In genomic region chr15:28015855-28016254, GRCh38 we compare ENCODE assay signal across 32 cellular contexts.
"Had no signal": no experiment of that assay in that cellular context is flagged by ENCODE, and none has a peak within 500 bp of the region (broad histone marks: within the 10 kb centered on the region; RNA-seq: fewer than 3 reads in every experiment).

No MANE protein-coding gene starts in this region.

- H3K36me3 Mint-ChIP-seq: activated CD4-positive, alpha-beta memory T cell treated with anti-CD3 and anti-CD28 coated beads for 36 hours; activated naive CD4-positive, alpha-beta T cell treated with anti-CD3 and anti-CD28 coated beads, Interleukin-2, amount 10 ng/mL, durations not matched to agents 7 days and 5 days; activated naive CD4-positive, alpha-beta T cell treated with anti-CD3 and anti-CD28 coated beads, Interleukin-2, amount 50 U/mL, for 24 hours; activated naive CD8-positive, alpha-beta T cell; activated naive CD8-positive, alpha-beta T cell treated with anti-CD3 and anti-CD28 coated beads, Interleukin-2, amount 10 ng/mL, durations not matched to agents 7 days and 5 days had no signal

- ATAC-seq: activated CD8-positive, alpha-beta T cell treated with anti-CD3 and anti-CD28 coated beads for 36 hours; activated naive CD8-positive, alpha-beta T cell treated with anti-CD3 and anti-CD28 coated beads, Interleukin-2, amount 50 U/mL, for 24 hours; activated T-cell treated with anti-CD3 and anti-CD28 coated beads, Interleukin-2, amount 50 U/mL, for 4 hours; activated T-cell treated with anti-CD3 and anti-CD28 coated beads, Interleukin-2, amount 50 U/mL, for 72 hours; activated T-helper 17 cell treated with anti-CD3 and anti-CD28 coated beads, Interleukin-2, amount 50 U/mL, for 72 hours; body of pancreas had no signal

- DNase-seq: activated B cell treated with CpG ODN at 0.5 μM for 24 hours; activated CD4-positive, alpha-beta memory T cell treated with anti-CD3 and anti-CD28 coated beads for 36 hours; activated CD4-positive, alpha-beta T cell treated with anti-CD3 and anti-CD28 coated beads for 4 hours; activated CD4-positive, alpha-beta T cell treated with anti-CD3 and anti-CD28 coated beads, Interleukin-2, amount 10 ng/mL, durations not matched to agents 24 days and 14 days; activated CD4-positive, alpha-beta T cell treated with anti-CD3 and anti-CD28 coated beads, Interleukin-2, amount 50 U/mL, for 1 hour; activated CD4-positive, alpha-beta T cell treated with anti-CD3 and anti-CD28 coated beads, Interleukin-2, amount 50 U/mL, for 4 hours; activated CD4-positive, CD25-positive, alpha-beta regulatory T cell treated with anti-CD3 and anti-CD28 coated beads, Interleukin-2, amount 50 U/mL, for 72 hours; activated CD8-positive, alpha-beta memory T cell treated with anti-CD3 and anti-CD28 coated beads, Interleukin-2, amount 50 U/mL, for 4 hours; activated CD8-positive, alpha-beta T cell treated with anti-CD3 and anti-CD28 coated beads for 36 hours; activated effector memory CD4-positive, alpha-beta T cell treated with Interleukin-2 at 50 U/mL for 16 hours; activated gamma-delta T cell; activated naive CD4-positive, alpha-beta T cell treated with anti-CD3 and anti-CD28 coated beads, Interleukin-2, amount 10 ng/mL, durations not matched to agents 7 days and 5 days; activated naive CD4-positive, alpha-beta T cell treated with Interleukin-2 at 50 U/mL for 16 hours; activated naive CD8-positive, alpha-beta T cell treated with anti-CD3 and anti-CD28 coated beads, Interleukin-2, amount 10 ng/mL, durations not matched to agents 7 days and 5 days; activated naive CD8-positive, alpha-beta T cell treated with anti-CD3 and anti-CD28 coated beads, Interleukin-2, amount 50 U/mL, for 24 hours; activated T-cell treated with anti-CD3 and anti-CD28 coated beads for 4 hours; activated T-cell treated with anti-CD3 and anti-CD28 coated beads, Interleukin-2, amount 50 U/mL, for 1 hour; activated T-cell treated with anti-CD3 and anti-CD28 coated beads, Interleukin-2, amount 50 U/mL, for 4 hours; activated T-cell treated with anti-CD3 and anti-CD28 coated beads, Interleukin-2, amount 50 U/mL, for 72 hours; aorta; body of pancreas; brain microvascular endothelial cell; central memory CD4-positive, alpha-beta T cell; T-helper 1 cell; T-helper 2 cell; T-helper 9 cell had no signal

- H3K27me3 Mint-ChIP-seq: activated B cell treated with CpG ODN at 0.5 μM for 24 hours; activated CD4-positive, alpha-beta memory T cell treated with anti-CD3 and anti-CD28 coated beads for 36 hours; activated CD4-positive, alpha-beta T cell treated with anti-CD3 and anti-CD28 coated beads, Interleukin-2, amount 10 ng/mL, durations not matched to agents 24 days and 14 days; activated CD8-positive, alpha-beta T cell treated with anti-CD3 and anti-CD28 coated beads for 36 hours; activated naive CD4-positive, alpha-beta T cell treated with anti-CD3 and anti-CD28 coated beads, Interleukin-2, amount 10 ng/mL, durations not matched to agents 7 days and 5 days; activated naive CD4-positive, alpha-beta T cell treated with anti-CD3 and anti-CD28 coated beads, Interleukin-2, amount 50 U/mL, for 24 hours; activated naive CD8-positive, alpha-beta T cell; activated naive CD8-positive, alpha-beta T cell treated with anti-CD3 and anti-CD28 coated beads, Interleukin-2, amount 10 ng/mL, durations not matched to agents 7 days and 5 days; activated naive CD8-positive, alpha-beta T cell treated with anti-CD3 and anti-CD28 coated beads, Interleukin-2, amount 50 U/mL, for 24 hours had no signal

- H3K27ac Mint-ChIP-seq: activated B cell treated with CpG ODN at 0.5 μM for 24 hours; activated CD4-positive, alpha-beta memory T cell treated with anti-CD3 and anti-CD28 coated beads for 36 hours; activated CD4-positive, alpha-beta T cell treated with anti-CD3 and anti-CD28 coated beads, Interleukin-2, amount 10 ng/mL, durations not matched to agents 24 days and 14 days; activated CD8-positive, alpha-beta T cell treated with anti-CD3 and anti-CD28 coated beads for 36 hours; activated naive CD4-positive, alpha-beta T cell treated with anti-CD3 and anti-CD28 coated beads, Interleukin-2, amount 10 ng/mL, durations not matched to agents 7 days and 5 days; activated naive CD4-positive, alpha-beta T cell treated with anti-CD3 and anti-CD28 coated beads, Interleukin-2, amount 50 U/mL, for 24 hours; activated naive CD8-positive, alpha-beta T cell; activated naive CD8-positive, alpha-beta T cell treated with anti-CD3 and anti-CD28 coated beads, Interleukin-2, amount 10 ng/mL, durations not matched to agents 7 days and 5 days; activated naive CD8-positive, alpha-beta T cell treated with anti-CD3 and anti-CD28 coated beads, Interleukin-2, amount 50 U/mL, for 24 hours; activated T-cell treated with anti-CD3 and anti-CD28 coated beads, Interleukin-2, amount 50 U/mL, for 72 hours; activated T-helper 1 cell treated with anti-CD3 and anti-CD28 coated beads, Interleukin-12 subunit alpha, Interleukin-12 subunit beta, Interleukin-2, Interleukin-4 antibody, amounts not matched to agents 30 ng/mL and 10 ng/mL and 1 ng/mL, durations not matched to agents 14 hours and 24 hours and 36 hours; activated T-helper 17 cell treated with anti-CD3 and anti-CD28 coated beads, Interleukin-2, amount 50 U/mL, for 72 hours; T-helper 1 cell treated with Interleukin-12 subunit alpha and Interleukin-12 subunit beta and Interleukin-4 antibody, amounts not matched to agents 30 μg/mL and 1 μg/mL, for 36 hours; T-helper 2 cell treated with Interferon-gamma antibody and Interleukin-4, amounts not matched to agents 5 μg/mL and 100 μg/mL, for 36 hours had no signal

- H3K4me3 Mint-ChIP-seq: activated B cell treated with CpG ODN at 0.5 μM for 24 hours; activated CD4-positive, alpha-beta memory T cell treated with anti-CD3 and anti-CD28 coated beads for 36 hours; activated CD4-positive, alpha-beta T cell treated with anti-CD3 and anti-CD28 coated beads, Interleukin-2, amount 10 ng/mL, durations not matched to agents 24 days and 14 days; activated CD8-positive, alpha-beta T cell treated with anti-CD3 and anti-CD28 coated beads for 36 hours; activated naive CD4-positive, alpha-beta T cell treated with anti-CD3 and anti-CD28 coated beads, Interleukin-2, amount 10 ng/mL, durations not matched to agents 7 days and 5 days; activated naive CD4-positive, alpha-beta T cell treated with anti-CD3 and anti-CD28 coated beads, Interleukin-2, amount 50 U/mL, for 24 hours; activated naive CD8-positive, alpha-beta T cell; activated naive CD8-positive, alpha-beta T cell treated with anti-CD3 and anti-CD28 coated beads, Interleukin-2, amount 10 ng/mL, durations not matched to agents 7 days and 5 days; activated naive CD8-positive, alpha-beta T cell treated with anti-CD3 and anti-CD28 coated beads, Interleukin-2, amount 50 U/mL, for 24 hours; activated T-cell treated with anti-CD3 and anti-CD28 coated beads, Interleukin-2, amount 50 U/mL, for 4 hours; activated T-cell treated with anti-CD3 and anti-CD28 coated beads, Interleukin-2, amount 50 U/mL, for 72 hours; activated T-helper 1 cell treated with anti-CD3 and anti-CD28 coated beads, Interleukin-12 subunit alpha, Interleukin-12 subunit beta, Interleukin-2, Interleukin-4 antibody, amounts not matched to agents 30 ng/mL and 10 ng/mL and 1 ng/mL, durations not matched to agents 14 hours and 24 hours and 36 hours; activated T-helper 17 cell treated with anti-CD3 and anti-CD28 coated beads, Interleukin-2, amount 50 U/mL, for 72 hours; T-helper 1 cell treated with Interleukin-12 subunit alpha and Interleukin-12 subunit beta and Interleukin-4 antibody, amounts not matched to agents 30 μg/mL and 1 μg/mL, for 36 hours; T-helper 2 cell treated with Interferon-gamma antibody and Interleukin-4, amounts not matched to agents 5 μg/mL and 100 μg/mL, for 36 hours had no signal

- H3K4me1 Mint-ChIP-seq: activated B cell treated with CpG ODN at 0.5 μM for 24 hours; activated CD4-positive, alpha-beta T cell treated with anti-CD3 and anti-CD28 coated beads, Interleukin-2, amount 10 ng/mL, durations not matched to agents 24 days and 14 days; activated naive CD4-positive, alpha-beta T cell treated with anti-CD3 and anti-CD28 coated beads, Interleukin-2, amount 10 ng/mL, durations not matched to agents 7 days and 5 days; activated naive CD4-positive, alpha-beta T cell treated with anti-CD3 and anti-CD28 coated beads, Interleukin-2, amount 50 U/mL, for 24 hours; activated naive CD8-positive, alpha-beta T cell treated with anti-CD3 and anti-CD28 coated beads, Interleukin-2, amount 10 ng/mL, durations not matched to agents 7 days and 5 days; activated naive CD8-positive, alpha-beta T cell treated with anti-CD3 and anti-CD28 coated beads, Interleukin-2, amount 50 U/mL, for 24 hours; activated T-helper 17 cell treated with anti-CD3 and anti-CD28 coated beads, Interleukin-2, amount 50 U/mL, for 72 hours had no signal

- H3K9me3 Mint-ChIP-seq: activated B cell treated with CpG ODN at 0.5 μM for 24 hours; activated CD4-positive, alpha-beta memory T cell treated with anti-CD3 and anti-CD28 coated beads for 36 hours; activated CD4-positive, alpha-beta T cell treated with anti-CD3 and anti-CD28 coated beads, Interleukin-2, amount 10 ng/mL, durations not matched to agents 24 days and 14 days; activated CD8-positive, alpha-beta T cell treated with anti-CD3 and anti-CD28 coated beads for 36 hours; activated naive CD4-positive, alpha-beta T cell treated with anti-CD3 and anti-CD28 coated beads, Interleukin-2, amount 10 ng/mL, durations not matched to agents 7 days and 5 days; activated naive CD4-positive, alpha-beta T cell treated with anti-CD3 and anti-CD28 coated beads, Interleukin-2, amount 50 U/mL, for 24 hours; activated naive CD8-positive, alpha-beta T cell treated with anti-CD3 and anti-CD28 coated beads, Interleukin-2, amount 10 ng/mL, durations not matched to agents 7 days and 5 days; activated naive CD8-positive, alpha-beta T cell treated with anti-CD3 and anti-CD28 coated beads, Interleukin-2, amount 50 U/mL, for 24 hours; activated T-cell treated with anti-CD3 and anti-CD28 coated beads, Interleukin-2, amount 50 U/mL, for 4 hours; activated T-cell treated with anti-CD3 and anti-CD28 coated beads, Interleukin-2, amount 50 U/mL, for 72 hours; activated T-helper 1 cell treated with anti-CD3 and anti-CD28 coated beads, Interleukin-12 subunit alpha, Interleukin-12 subunit beta, Interleukin-2, Interleukin-4 antibody, amounts not matched to agents 30 ng/mL and 10 ng/mL and 1 ng/mL, durations not matched to agents 14 hours and 24 hours and 36 hours; activated T-helper 17 cell treated with anti-CD3 and anti-CD28 coated beads, Interleukin-2, amount 50 U/mL, for 72 hours; T-helper 1 cell treated with Interleukin-12 subunit alpha and Interleukin-12 subunit beta and Interleukin-4 antibody, amounts not matched to agents 30 μg/mL and 1 μg/mL, for 36 hours; T-helper 2 cell treated with Interferon-gamma antibody and Interleukin-4, amounts not matched to agents 5 μg/mL and 100 μg/mL, for 36 hours had no signal
